ENCODE assay signal across 13 cellular contexts in genomic region chr11:48088682-48089050, GRCh38.
DNase-seq lines count a peak whose midpoint lies in the region; ATAC-seq, FAIRE-seq and TF ChIP-seq lines count a peak whose summit lies in the region.
"Had no signal": no experiment of that assay in that cellular context is flagged by ENCODE, and none has a peak within 500 bp of the region (broad histone marks: within the 10 kb centered on the region; RNA-seq: fewer than 3 reads in every experiment).

No MANE protein-coding gene starts in this region.

- DNase-seq in right cardiac atrium (no peak), left ventricle myocardium inferior (no peak), NCI-H2196 treated with DMSO at 0.1 percent for 48 hours (lab: John Stamatoyannopoulos, UW; ENCODE audit: unreplicated experiment) (peak; percentile 35), endodermal cell (peak; percentile 64), SKM-1 treated with dmso at 0.1 percent for 144 hours (lab: John Stamatoyannopoulos, UW; ENCODE audit: unreplicated experiment) (no peak), esophagus muscularis mucosa (ENCODE audit: extremely low spot score) (no peak), HUDEP-2 (lab: John Stamatoyannopoulos, UW; ENCODE audit: unreplicated experiment in 76 of 76) (no peak), GM12892 (ENCODE audit: insufficient read length) (no peak)
- DNase-seq: KG1; nephron progenitor cell; stimulated activated naive CD4-positive, alpha-beta T cell had no signal

- no peak overlapping the region for H3K27ac ChIP-seq in right cardiac atrium (ENCODE audit: low read length)
- no peak overlapping the region for H3K27ac ChIP-seq in left ventricle myocardium inferior (replicated peaks)
- no peak overlapping the region for H3K27ac ChIP-seq in endodermal cell (ENCODE audit: low read depth, low read length)
- H3K27ac ChIP-seq in esophagus muscularis mucosa (replicated peaks in 1 of 4): no peak overlapping the region
- H3K27ac ChIP-seq: adrenal gland had no signal

- H3K9ac ChIP-seq in endodermal cell (ENCODE audit: extremely low read depth, low read length, poor library complexity, severe bottlenecking): no peak overlapping the region

- no peaks in the 10 kb centered on the region for H3K27me3 Mint-ChIP-seq in endodermal cell (ENCODE audit: insufficient read depth)

- peaks cover 7% of the 10 kb centered on the region for H3K9me3 Mint-ChIP-seq in endodermal cell
- H3K9me3 Mint-ChIP-seq: T-helper 1 cell treated with Interleukin-12 subunit alpha and Interleukin-12 subunit beta and Interleukin-4 antibody, amounts not matched to agents 30 μg/mL and 1 μg/mL, for 36 hours had no signal

- no peak for FAIRE-seq in GM12892 (lab: Jason Lieb, UNC)

- H3K27me3 ChIP-seq in right cardiac atrium (ENCODE audit: control insufficient read depth, insufficient read depth): no peaks in the 10 kb centered on the region
- H3K27me3 ChIP-seq in left ventricle myocardium inferior (ENCODE audit: low read depth): no peaks in the 10 kb centered on the region
- H3K27me3 ChIP-seq in endodermal cell (ENCODE audit: control insufficient read depth, insufficient read depth, low read length, poor library complexity, severe bottlenecking): no peaks in the 10 kb centered on the region
- H3K27me3 ChIP-seq in esophagus muscularis mucosa: peaks cover 0 to 13% (median 0%) of the 10 kb centered on the region in 4 donors
- H3K27me3 ChIP-seq: adrenal gland had no signal

- TF ChIP-seq POLR2A in esophagus muscularis mucosa (IDR thresholded peaks at IDR 0.05; ENCODE audit: low read depth): no peak
- no peak for TF ChIP-seq POLR2A in GM12892 (IDR thresholded peaks at IDR 0.05; ENCODE audit: low read depth, low read length)

- intact Hi-C loops in right cardiac atrium (cut with DNase I): no loop called here
- intact Hi-C loops in left ventricle myocardium inferior (cut with micrococcal nuclease): no loop called here
- intact Hi-C loops in esophagus muscularis mucosa (cut with DNase I): no loop called here

- no peaks in the 10 kb centered on the region for H3K4me1 ChIP-seq in right cardiac atrium (ENCODE audit: control insufficient read depth, insufficient read depth, low read length)
- H3K4me1 ChIP-seq in left ventricle myocardium inferior: peaks cover 26% of the 10 kb centered on the region
- peaks cover 5% of the 10 kb centered on the region for H3K4me1 ChIP-seq in endodermal cell (ENCODE audit: control insufficient read depth, insufficient read depth, low read length)
- peaks cover 8 to 18% (median 10%) of the 10 kb centered on the region in 4 donors for H3K4me1 ChIP-seq in esophagus muscularis mucosa

- H3K4me3 ChIP-seq in right cardiac atrium (ENCODE audit: low read length): no peak overlapping the region
- H3K4me3 ChIP-seq in left ventricle myocardium inferior: no peak overlapping the region
- H3K4me3 ChIP-seq in endodermal cell (ENCODE audit: low read length): no peak overlapping the region
- no peak overlapping the region for H3K4me3 ChIP-seq in esophagus muscularis mucosa
- H3K4me3 ChIP-seq: adrenal gland had no signal

- no peak overlapping the region for H3K27ac Mint-ChIP-seq in endodermal cell
- H3K27ac Mint-ChIP-seq: T-helper 1 cell treated with Interleukin-12 subunit alpha and Interleukin-12 subunit beta and Interleukin-4 antibody, amounts not matched to agents 30 μg/mL and 1 μg/mL, for 36 hours had no signal

- peaks cover 17% of the 10 kb centered on the region for H3K4me1 Mint-ChIP-seq in endodermal cell

- H3K4me3 Mint-ChIP-seq in endodermal cell: no peak overlapping the region
- H3K4me3 Mint-ChIP-seq: nephron progenitor cell; T-helper 1 cell treated with Interleukin-12 subunit alpha and Interleukin-12 subunit beta and Interleukin-4 antibody, amounts not matched to agents 30 μg/mL and 1 μg/mL, for 36 hours had no signal

- H3K36me3 ChIP-seq in left ventricle myocardium inferior (no peaks in the 10 kb centered on the region), endodermal cell (ENCODE audit: control insufficient read depth, insufficient read depth, low read length) (no peaks in the 10 kb centered on the region), esophagus muscularis mucosa (no peaks in the 10 kb centered on the region)
- H3K36me3 ChIP-seq: adrenal gland had no signal

- TF ChIP-seq CTCF in left ventricle myocardium inferior (IDR thresholded peaks at IDR 0.05; ENCODE audit: borderline replicate concordance) (no peak), endodermal cell (conservative IDR thresholded peaks at IDR 0.05) (no peak), esophagus muscularis mucosa (IDR thresholded peaks at IDR 0.05) (no peak)

- WGBS in right cardiac atrium: 66% methylated on average over 6 of the region's 6 CpGs
- WGBS in endodermal cell (ENCODE audit: insufficient coverage in 1 of 2, insufficient read length in 1 of 2), 2 experiments: 71 to 74% methylated on average over 2 to 6 of the region's 6 CpGs
- 74% methylated on average over 6 of the region's 6 CpGs for WGBS in esophagus muscularis mucosa

- peak; percentile 24 to 65 for ATAC-seq in right cardiac atrium

- TF ChIP-seq EP300 in esophagus muscularis mucosa (IDR thresholded peaks at IDR 0.05): no peak

- H3K9me3 ChIP-seq in right cardiac atrium (ENCODE audit: control insufficient read depth, low read length) (no peaks in the 10 kb centered on the region), left ventricle myocardium inferior (replicated peaks) (no peaks in the 10 kb centered on the region), endodermal cell (ENCODE audit: control insufficient read depth, low read length) (peaks cover 7% of the 10 kb centered on the region), esophagus muscularis mucosa (no peaks in the 10 kb centered on the region)
- H3K9me3 ChIP-seq: adrenal gland had no signal

- peaks cover 3% of the 10 kb centered on the region for H3K36me3 Mint-ChIP-seq in endodermal cell (ENCODE audit: low read depth)

Comparison
In these comparisons a context has a peak if more than half of its experiments do, and no peak if none do; other contexts are left out.
1. DNase-seq: peak in NCI-H2196 treated with DMSO at 0.1 percent for 48 hours (single experiment) and endodermal cell (single experiment); none in right cardiac atrium (0 of 3), left ventricle myocardium inferior (single experiment), SKM-1 treated with dmso at 0.1 percent for 144 hours (single experiment), esophagus muscularis mucosa (single experiment), HUDEP-2 (0 of 76) and GM12892 (single experiment).